In genomic region chr5:32563614-32564013, GRCh38 we compare ENCODE assay signal across 26 cellular contexts.
"Had no signal": no experiment of that assay in that cellular context is flagged by ENCODE, and none has a peak within 500 bp of the region (broad histone marks: within the 10 kb centered on the region; RNA-seq: fewer than 3 reads in every experiment).

No MANE protein-coding gene starts in this region.

- H3K9me3 ChIP-seq: ascending aorta, breast epithelium had no signal

- H3K27ac ChIP-seq: ascending aorta, breast epithelium, cardiac muscle cell, coronary artery, dorsolateral prefrontal cortex had no signal

- H3K36me3 ChIP-seq: ascending aorta, breast epithelium, cardiac muscle cell had no signal

- H3K4me1 ChIP-seq: ascending aorta, breast epithelium had no signal

- ATAC-seq: activated CD4-positive, alpha-beta T cell treated with anti-CD3 and anti-CD28 coated beads for 36 hours; activated naive CD4-positive, alpha-beta T cell treated with anti-CD3 and anti-CD28 coated beads, Interleukin-2, amount 50 U/mL, for 72 hours; activated T-cell treated with anti-CD3 and anti-CD28 coated beads, Interleukin-2, amount 50 U/mL, for 72 hours; esophagus mucosa had no signal

- FAIRE-seq: frontal cortex had no signal

- H3K27me3 ChIP-seq: ascending aorta, breast epithelium, cardiac muscle cell, dorsolateral prefrontal cortex had no signal

- H3K4me3 ChIP-seq: ascending aorta, breast epithelium, cardiac muscle cell, coronary artery, dorsolateral prefrontal cortex had no signal

- DNase-seq: activated CD4-positive, alpha-beta memory T cell treated with anti-CD3 and anti-CD28 coated beads, Interleukin-2, amount 10 ng/mL, durations not matched to agents 7 days and 5 days; activated CD4-positive, alpha-beta T cell treated with anti-CD3 and anti-CD28 coated beads for 36 hours; activated CD4-positive, alpha-beta T cell treated with anti-CD3 and anti-CD28 coated beads, Interleukin-2, amount 10 ng/mL, durations not matched to agents 24 days and 14 days; activated CD4-positive, alpha-beta T cell treated with anti-CD3 and anti-CD28 coated beads, Interleukin-2, amount 50 U/mL, for 4 hours; activated CD4-positive, CD25-positive, alpha-beta regulatory T cell; activated CD4-positive, CD25-positive, alpha-beta regulatory T cell treated with anti-CD3 and anti-CD28 coated beads, Interleukin-2, amount 50 U/mL, for 72 hours; activated CD8-positive, alpha-beta memory T cell treated with anti-CD3 and anti-CD28 coated beads, Interleukin-2, amount 50 U/mL, for 48 hours; activated gamma-delta T cell; activated naive CD4-positive, alpha-beta T cell; activated naive CD4-positive, alpha-beta T cell treated with anti-CD3 and anti-CD28 coated beads, Interleukin-2, amount 10 ng/mL, durations not matched to agents 7 days and 5 days; activated naive CD8-positive, alpha-beta T cell treated with anti-CD3 and anti-CD28 coated beads, Interleukin-2, amount 10 ng/mL, durations not matched to agents 7 days and 5 days; activated T-cell treated with anti-CD3 and anti-CD28 coated beads for 4 hours; activated T-cell treated with anti-CD3 and anti-CD28 coated beads, Interleukin-2, amount 50 U/mL, for 24 hours; activated T-cell treated with anti-CD3 and anti-CD28 coated beads, Interleukin-2, amount 50 U/mL, for 72 hours; dorsolateral prefrontal cortex; effector memory CD4-positive, alpha-beta T cell; endodermal cell; foreskin fibroblast; T-helper 2 cell had no signal
